In genomic region chr16:23889189-23889588, GRCh38 we compare ENCODE assay signal across 16 cellular contexts. TPM values are rescaled to one million over a fixed set of nuclear protein-coding genes. Genes with fewer than 3 reads are reported as not detected.
DNase-seq lines count a peak whose midpoint lies in the region; ATAC-seq and TF ChIP-seq lines count a peak whose summit lies in the region.
"Had no signal": no experiment of that assay in that cellular context is flagged by ENCODE, and none has a peak within 500 bp of the region (broad histone marks: within the 10 kb centered on the region; RNA-seq: fewer than 3 reads in every experiment).

No MANE protein-coding gene starts in this region.

- no peak overlapping the region for H3K4me3 ChIP-seq in PC-3 (ENCODE audit: low read length)
- H3K4me3 ChIP-seq: BLaER1 treated with 17β-estradiol and CSF1 and Interleukin-3, amounts not matched to agents 10 nM and 100 nM had no signal

- no peaks in the 10 kb centered on the region for H3F3A ChIP-seq in PC-3 (ENCODE audit: low read length, unreplicated experiment)

- H3K27ac ChIP-seq in PC-3 (ENCODE audit: low read length), result no peak overlapping the region
- H3K27ac ChIP-seq: BLaER1 treated with 17β-estradiol and CSF1 and Interleukin-3, amounts not matched to agents 10 nM and 100 nM had no signal

- POLR2A ChIA-PET in activated CD8-positive, alpha-beta T cell treated with anti-CD3 and anti-CD28 coated beads, Interleukin-2, amount 10 ng/mL, durations not matched to agents 7 days and 5 days (lab: Charles Lee), result no interaction called here
- POLR2A ChIA-PET in PC-3 (lab: Charles Lee; ENCODE audit: unreplicated experiment), result no interaction called here

- no TSS peak for BruUV-seq in PC-3 (replicated peaks; lab: Mats Ljungman, UMichigan)

- H3K4me2 ChIP-seq in PC-3 (ENCODE audit: low read length), result no peak overlapping the region
- H3K4me2 ChIP-seq: BLaER1 treated with 17β-estradiol and CSF1 and Interleukin-3, amounts not matched to agents 10 nM and 100 nM had no signal

- no peak overlapping the region for H2AFZ ChIP-seq in PC-3 (ENCODE audit: low read length)

- no peak overlapping the region for H3K27ac Mint-ChIP-seq in activated naive CD8-positive, alpha-beta T cell treated with anti-CD3 and anti-CD28 coated beads, Interleukin-2, amount 50 U/mL, for 24 hours
- H3K27ac Mint-ChIP-seq in activated naive CD8-positive, alpha-beta T cell treated with anti-CD3 and anti-CD28 coated beads for 36 hours, result no peak overlapping the region
- H3K27ac Mint-ChIP-seq in activated CD8-positive, alpha-beta T cell treated with anti-CD3 and anti-CD28 coated beads, Interleukin-2, amount 10 ng/mL, durations not matched to agents 7 days and 5 days, result peak overlapping the region; percentile 19
- H3K27ac Mint-ChIP-seq in memory B cell, result peak overlapping the region; percentile 35
- H3K27ac Mint-ChIP-seq: HFFc6 had no signal

- DNase-seq in activated naive CD8-positive, alpha-beta T cell treated with anti-CD3 and anti-CD28 coated beads, Interleukin-2, amount 50 U/mL, for 24 hours, result no peak
- DNase-seq in activated naive CD8-positive, alpha-beta T cell treated with anti-CD3 and anti-CD28 coated beads for 36 hours, result no peak
- DNase-seq in activated CD8-positive, alpha-beta T cell treated with anti-CD3 and anti-CD28 coated beads, Interleukin-2, amount 10 ng/mL, durations not matched to agents 7 days and 5 days, result no peak
- DNase-seq in memory B cell (ENCODE audit: low spot score in 2 of 2), result no peak
- no peak for DNase-seq in PC-3
- DNase-seq: 8988T; AML-193; CD4-positive, alpha-beta T cell; DMS79; HCEC 1CT; HFFc6 had no signal

- no peak for TF ChIP-seq POLR2A in GM18505 (IDR thresholded peaks at IDR 0.05; ENCODE audit: borderline replicate concordance, extremely low read depth, insufficient read depth, insufficient read length)

- H3K27me3 Mint-ChIP-seq in activated naive CD8-positive, alpha-beta T cell treated with anti-CD3 and anti-CD28 coated beads, Interleukin-2, amount 50 U/mL, for 24 hours, result no peaks in the 10 kb centered on the region
- H3K27me3 Mint-ChIP-seq in activated naive CD8-positive, alpha-beta T cell treated with anti-CD3 and anti-CD28 coated beads for 36 hours, result no peaks in the 10 kb centered on the region
- no peaks in the 10 kb centered on the region for H3K27me3 Mint-ChIP-seq in activated CD8-positive, alpha-beta T cell treated with anti-CD3 and anti-CD28 coated beads, Interleukin-2, amount 10 ng/mL, durations not matched to agents 7 days and 5 days (ENCODE audit: low read depth)
- H3K27me3 Mint-ChIP-seq in memory B cell, result no peaks in the 10 kb centered on the region
- H3K27me3 Mint-ChIP-seq: CD4-positive, alpha-beta T cell had no signal

- H3K4me1 Mint-ChIP-seq in activated naive CD8-positive, alpha-beta T cell treated with anti-CD3 and anti-CD28 coated beads, Interleukin-2, amount 50 U/mL, for 24 hours, result peaks cover 28% of the 10 kb centered on the region
- H3K4me1 Mint-ChIP-seq in activated naive CD8-positive, alpha-beta T cell treated with anti-CD3 and anti-CD28 coated beads for 36 hours, result peaks cover 43% of the 10 kb centered on the region
- H3K4me1 Mint-ChIP-seq in activated CD8-positive, alpha-beta T cell treated with anti-CD3 and anti-CD28 coated beads, Interleukin-2, amount 10 ng/mL, durations not matched to agents 7 days and 5 days (ENCODE audit: low read depth), result peaks cover 12% of the 10 kb centered on the region
- peaks cover 59% of the 10 kb centered on the region for H3K4me1 Mint-ChIP-seq in memory B cell

- no peaks in the 10 kb centered on the region for H3K36me3 ChIP-seq in PC-3 (ENCODE audit: low read depth, low read length)

- CTCF ChIA-PET in activated CD8-positive, alpha-beta T cell treated with anti-CD3 and anti-CD28 coated beads, Interleukin-2, amount 10 ng/mL, durations not matched to agents 7 days and 5 days (lab: Charles Lee), result interaction anchor here (1.1 to 2.6 kb wide), 3 partner anchors 9 to 121 kb away, joined by 3 to 11 read pairs (median 6); no protein-coding TSS in a partner anchor
- CTCF ChIA-PET in PC-3 (lab: Charles Lee), result no interaction called here

- no peaks in the 10 kb centered on the region for H4K20me1 ChIP-seq in PC-3 (ENCODE audit: low read length)

- no peaks in the 10 kb centered on the region for H3K4me1 ChIP-seq in PC-3 (ENCODE audit: insufficient read depth, low read length)

- intact Hi-C loops in PC-3 (cut with micrococcal nuclease), result no loop called here

- no peaks in the 10 kb centered on the region for H3K9me2 ChIP-seq in PC-3 (replicated peaks; ENCODE audit: low read length)

- H3K27me3 ChIP-seq in PC-3 (ENCODE audit: low read length), result 0 out of 2 replicates have a peak, but pooled peaks cover 4% of the 10 kb centered on the region
- H3K27me3 ChIP-seq: BLaER1 treated with 17β-estradiol and CSF1 and Interleukin-3, amounts not matched to agents 10 nM and 100 nM had no signal

- no peaks in the 10 kb centered on the region for H3K9me3 ChIP-seq in PC-3 (ENCODE audit: low read length)

- peaks cover 20% of the 10 kb centered on the region for H3K36me3 Mint-ChIP-seq in activated naive CD8-positive, alpha-beta T cell treated with anti-CD3 and anti-CD28 coated beads, Interleukin-2, amount 50 U/mL, for 24 hours (ENCODE audit: low read depth)
- H3K36me3 Mint-ChIP-seq in activated naive CD8-positive, alpha-beta T cell treated with anti-CD3 and anti-CD28 coated beads for 36 hours, result peaks cover 38% of the 10 kb centered on the region
- H3K36me3 Mint-ChIP-seq in activated CD8-positive, alpha-beta T cell treated with anti-CD3 and anti-CD28 coated beads, Interleukin-2, amount 10 ng/mL, durations not matched to agents 7 days and 5 days (ENCODE audit: low read depth), result peaks cover 45% of the 10 kb centered on the region
- H3K36me3 Mint-ChIP-seq in memory B cell, result peaks cover 38% of the 10 kb centered on the region

- no peak overlapping the region for H3K9ac ChIP-seq in PC-3 (ENCODE audit: low read length)
- H3K9ac ChIP-seq: BLaER1 treated with 17β-estradiol and CSF1 and Interleukin-3, amounts not matched to agents 10 nM and 100 nM had no signal

- H3K9me3 Mint-ChIP-seq in activated naive CD8-positive, alpha-beta T cell treated with anti-CD3 and anti-CD28 coated beads, Interleukin-2, amount 50 U/mL, for 24 hours, result no peaks in the 10 kb centered on the region
- no peaks in the 10 kb centered on the region for H3K9me3 Mint-ChIP-seq in activated naive CD8-positive, alpha-beta T cell treated with anti-CD3 and anti-CD28 coated beads for 36 hours
- no peaks in the 10 kb centered on the region for H3K9me3 Mint-ChIP-seq in activated CD8-positive, alpha-beta T cell treated with anti-CD3 and anti-CD28 coated beads, Interleukin-2, amount 10 ng/mL, durations not matched to agents 7 days and 5 days (ENCODE audit: insufficient read depth)
- H3K9me3 Mint-ChIP-seq in memory B cell, result no peaks in the 10 kb centered on the region
- H3K9me3 Mint-ChIP-seq: CD4-positive, alpha-beta T cell had no signal

- ATAC-seq in activated naive CD8-positive, alpha-beta T cell treated with anti-CD3 and anti-CD28 coated beads, Interleukin-2, amount 50 U/mL, for 24 hours, result peak; percentile 61
- ATAC-seq in activated CD8-positive, alpha-beta T cell treated with anti-CD3 and anti-CD28 coated beads, Interleukin-2, amount 10 ng/mL, durations not matched to agents 7 days and 5 days, result no peak
- ATAC-seq in memory B cell (ENCODE audit: low read depth), result no peak
- no peak for ATAC-seq in GM18505 (IDR thresholded peaks at IDR 0.05; ENCODE audit: unreplicated experiment)
- ATAC-seq in GM21423 (IDR thresholded peaks at IDR 0.05; ENCODE audit: unreplicated experiment), result no peak
- ATAC-seq in PC-3, result no peak

- H3K79me2 ChIP-seq in PC-3 (ENCODE audit: low read length), result no peaks in the 10 kb centered on the region

- TF ChIP-seq CTCF in PC-3 (conservative IDR thresholded peaks at IDR 0.05; ENCODE audit: low read depth, low read length), result no peak

- no peak overlapping the region for H3K4me3 Mint-ChIP-seq in activated naive CD8-positive, alpha-beta T cell treated with anti-CD3 and anti-CD28 coated beads, Interleukin-2, amount 50 U/mL, for 24 hours
- H3K4me3 Mint-ChIP-seq in activated naive CD8-positive, alpha-beta T cell treated with anti-CD3 and anti-CD28 coated beads for 36 hours, result no peak overlapping the region
- no peak overlapping the region for H3K4me3 Mint-ChIP-seq in activated CD8-positive, alpha-beta T cell treated with anti-CD3 and anti-CD28 coated beads, Interleukin-2, amount 10 ng/mL, durations not matched to agents 7 days and 5 days
- H3K4me3 Mint-ChIP-seq in memory B cell, result no peak overlapping the region
- H3K4me3 Mint-ChIP-seq: CD4-positive, alpha-beta T cell; HFFc6 had no signal

RNA-seq across cellular contexts. Expression of gene PRKCB, which starts 53.4 kb away (rescaled TPM):
- 10 to 100 TPM; 75.8 to 82.6 TPM for total RNA-seq in activated naive CD8-positive, alpha-beta T cell treated with anti-CD3 and anti-CD28 coated beads for 36 hours
- total RNA-seq in activated CD8-positive, alpha-beta T cell treated with anti-CD3 and anti-CD28 coated beads, Interleukin-2, amount 10 ng/mL, durations not matched to agents 7 days and 5 days, result 100 to 1,000 TPM; 101 to 105 TPM
- total RNA-seq in PC-3 (2014; rRNA removed), result not detected in 2 replicates
- total RNA-seq: G401, HFFc6, HT1080 had no signal

Comparison
In these comparisons a context has a peak if more than half of its experiments do, and no peak if none do; other contexts are left out.
1. H3K27ac Mint-ChIP-seq: peak in activated CD8-positive, alpha-beta T cell treated with anti-CD3 and anti-CD28 coated beads, Interleukin-2, amount 10 ng/mL, durations not matched to agents 7 days and 5 days (single experiment) and memory B cell (single experiment); none in activated naive CD8-positive, alpha-beta T cell treated with anti-CD3 and anti-CD28 coated beads, Interleukin-2, amount 50 U/mL, for 24 hours (single experiment) and activated naive CD8-positive, alpha-beta T cell treated with anti-CD3 and anti-CD28 coated beads for 36 hours (single experiment).
2. RNA of gene PRKCB, which starts 53.4 kb away (total RNA-seq): 101 to 105 TPM in activated CD8-positive, alpha-beta T cell treated with anti-CD3 and anti-CD28 coated beads, Interleukin-2, amount 10 ng/mL, durations not matched to agents 7 days and 5 days and 75.8 to 82.6 TPM in activated naive CD8-positive, alpha-beta T cell treated with anti-CD3 and anti-CD28 coated beads for 36 hours; not detected in PC-3; every median in the first group is over 10 times any median in the second.